Comparison of ENCODE assay signal across 1 cellular context in genomic region chr4:123546123-123546654, GRCh38.
TF ChIP-seq lines count a peak whose summit lies in the region.

No MANE protein-coding gene starts in this region.

TF ChIP-seq in HepG2, 621 proteins besides CTCF, POLR2A, EP300 and RAD21 (continued from another document):
- TF ChIP-seq BRF2 (CRISPR knock-in tag; IDR thresholded peaks at IDR 0.05) (no peak), ZNF772 (CRISPR knock-in tag; IDR thresholded peaks at IDR 0.05) (peak; percentile 29; the same call in 1 of the 2 replicates), ELF3 (CRISPR knock-in tag; IDR thresholded peaks at IDR 0.05) (peak; percentile 49; the same call in 1 of the 2 replicates), ZNF614 (CRISPR knock-in tag; IDR thresholded peaks at IDR 0.05; ENCODE audit: borderline replicate concordance) (peak; percentile 15; the same call in 1 of the 2 replicates), CHD4 (IDR thresholded peaks at IDR 0.05; ENCODE audit: borderline replicate concordance, low read length) (0 out of 2 replicates have a peak, but pooled peaks have one; percentile 26), PHF21A (CRISPR knock-in tag; IDR thresholded peaks at IDR 0.05) (peak; percentile 31), GABPA (IDR thresholded peaks at IDR 0.05; ENCODE audit: low read depth, low read length) (no peak), GABPA (CRISPR knock-in tag; IDR thresholded peaks at IDR 0.05; ENCODE audit: low read depth) (peak; percentile 18; the same call in 1 of the 2 replicates), ZNF451 (CRISPR knock-in tag; IDR thresholded peaks at IDR 0.05) (no peak), YY1 (IDR thresholded peaks at IDR 0.05; ENCODE audit: insufficient read depth, insufficient replicate concordance, low read depth, low read length) (peak; percentile 40), ZNF335 (CRISPR knock-in tag; IDR thresholded peaks at IDR 0.05) (no peak), ATF6 (CRISPR knock-in tag; conservative IDR thresholded peaks at IDR 0.05) (no peak), PAF1 (CRISPR knock-in tag; IDR thresholded peaks at IDR 0.05) (no peak), NCOR1 (IDR thresholded peaks at IDR 0.05; ENCODE audit: borderline replicate concordance, low read length) (peak; percentile 59; the same call in 1 of the 2 replicates), HMG20A (CRISPR knock-in tag; IDR thresholded peaks at IDR 0.05; ENCODE audit: borderline replicate concordance) (0 out of 2 replicates have a peak, but pooled peaks have one; percentile 8), MAF1 (CRISPR knock-in tag; IDR thresholded peaks at IDR 0.05; ENCODE audit: borderline replicate concordance) (no peak), ZFX (CRISPR knock-in tag; IDR thresholded peaks at IDR 0.05; ENCODE audit: low read depth) (0 out of 2 replicates have a peak, but pooled peaks have one; percentile 9), NCOA2 (CRISPR knock-in tag; IDR thresholded peaks at IDR 0.05) (peak; percentile 33; the same call in 1 of the 2 replicates), MED1 (CRISPR knock-in tag; IDR thresholded peaks at IDR 0.05) (peak; percentile 3; the same call in 1 of the 2 replicates), TBX2 (CRISPR knock-in tag; IDR thresholded peaks at IDR 0.05; ENCODE audit: borderline replicate concordance) (peak; percentile 55; the same call in 1 of the 2 replicates), ZNF317 (CRISPR knock-in tag; IDR thresholded peaks at IDR 0.05) (0 out of 2 replicates have a peak, but pooled peaks have one; percentile 78), POLR2G (IDR thresholded peaks at IDR 0.05; ENCODE audit: low read depth, low read length) (peak; percentile 41; the same call in 1 of the 2 replicates), KLF16 (CRISPR knock-in tag; IDR thresholded peaks at IDR 0.05) (0 out of 4 replicates have a peak, but pooled peaks of 1 of the 2 experiments have one; percentile 19), DMAP1 (CRISPR knock-in tag; IDR thresholded peaks at IDR 0.05) (peak; percentile 66), ASH2L (IDR thresholded peaks at IDR 0.05; ENCODE audit: insufficient read length, low read depth, low read length) (peak; percentile 67), ERF (CRISPR knock-in tag; IDR thresholded peaks at IDR 0.05) (0 out of 2 replicates have a peak, but pooled peaks have one; percentile 18), KLF9 (CRISPR knock-in tag; IDR thresholded peaks at IDR 0.05; ENCODE audit: low read depth) (0 out of 2 replicates have a peak, but pooled peaks have one; percentile 19), BCL6 (CRISPR knock-in tag; IDR thresholded peaks at IDR 0.05) (peak; percentile 24; the same call in 1 of the 2 replicates), PRMT3 (CRISPR knock-in tag; IDR thresholded peaks at IDR 0.05; ENCODE audit: borderline replicate concordance, low read depth) (no peak)
- TF ChIP-seq, protein P1, sequence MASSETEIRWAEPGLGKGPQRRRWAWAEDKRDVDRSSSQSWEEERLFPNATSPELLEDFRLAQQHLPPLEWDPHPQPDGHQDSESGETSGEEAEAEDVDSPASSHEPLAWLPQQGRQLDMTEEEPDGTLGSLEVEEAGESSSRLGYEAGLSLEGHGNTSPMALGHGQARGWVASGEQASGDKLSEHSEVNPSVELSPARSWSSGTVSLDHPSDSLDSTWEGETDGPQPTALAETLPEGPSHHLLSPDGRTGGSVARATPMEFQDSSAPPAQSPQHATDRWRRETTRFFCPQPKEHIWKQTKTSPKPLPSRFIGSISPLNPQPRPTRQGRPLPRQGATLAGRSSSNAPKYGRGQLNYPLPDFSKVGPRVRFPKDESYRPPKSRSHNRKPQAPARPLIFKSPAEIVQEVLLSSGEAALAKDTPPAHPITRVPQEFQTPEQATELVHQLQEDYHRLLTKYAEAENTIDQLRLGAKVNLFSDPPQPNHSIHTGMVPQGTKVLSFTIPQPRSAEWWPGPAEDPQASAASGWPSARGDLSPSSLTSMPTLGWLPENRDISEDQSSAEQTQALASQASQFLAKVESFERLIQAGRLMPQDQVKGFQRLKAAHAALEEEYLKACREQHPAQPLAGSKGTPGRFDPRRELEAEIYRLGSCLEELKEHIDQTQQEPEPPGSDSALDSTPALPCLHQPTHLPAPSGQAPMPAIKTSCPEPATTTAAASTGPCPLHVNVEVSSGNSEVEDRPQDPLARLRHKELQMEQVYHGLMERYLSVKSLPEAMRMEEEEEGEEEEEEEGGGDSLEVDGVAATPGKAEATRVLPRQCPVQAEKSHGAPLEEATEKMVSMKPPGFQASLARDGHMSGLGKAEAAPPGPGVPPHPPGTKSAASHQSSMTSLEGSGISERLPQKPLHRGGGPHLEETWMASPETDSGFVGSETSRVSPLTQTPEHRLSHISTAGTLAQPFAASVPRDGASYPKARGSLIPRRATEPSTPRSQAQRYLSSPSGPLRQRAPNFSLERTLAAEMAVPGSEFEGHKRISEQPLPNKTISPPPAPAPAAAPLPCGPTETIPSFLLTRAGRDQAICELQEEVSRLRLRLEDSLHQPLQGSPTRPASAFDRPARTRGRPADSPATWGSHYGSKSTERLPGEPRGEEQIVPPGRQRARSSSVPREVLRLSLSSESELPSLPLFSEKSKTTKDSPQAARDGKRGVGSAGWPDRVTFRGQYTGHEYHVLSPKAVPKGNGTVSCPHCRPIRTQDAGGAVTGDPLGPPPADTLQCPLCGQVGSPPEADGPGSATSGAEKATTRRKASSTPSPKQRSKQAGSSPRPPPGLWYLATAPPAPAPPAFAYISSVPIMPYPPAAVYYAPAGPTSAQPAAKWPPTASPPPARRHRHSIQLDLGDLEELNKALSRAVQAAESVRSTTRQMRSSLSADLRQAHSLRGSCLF (CRISPR knock-in tag; IDR thresholded peaks at IDR 0.05; ENCODE audit: borderline replicate concordance): no peak
- TF ChIP-seq, protein P2, sequence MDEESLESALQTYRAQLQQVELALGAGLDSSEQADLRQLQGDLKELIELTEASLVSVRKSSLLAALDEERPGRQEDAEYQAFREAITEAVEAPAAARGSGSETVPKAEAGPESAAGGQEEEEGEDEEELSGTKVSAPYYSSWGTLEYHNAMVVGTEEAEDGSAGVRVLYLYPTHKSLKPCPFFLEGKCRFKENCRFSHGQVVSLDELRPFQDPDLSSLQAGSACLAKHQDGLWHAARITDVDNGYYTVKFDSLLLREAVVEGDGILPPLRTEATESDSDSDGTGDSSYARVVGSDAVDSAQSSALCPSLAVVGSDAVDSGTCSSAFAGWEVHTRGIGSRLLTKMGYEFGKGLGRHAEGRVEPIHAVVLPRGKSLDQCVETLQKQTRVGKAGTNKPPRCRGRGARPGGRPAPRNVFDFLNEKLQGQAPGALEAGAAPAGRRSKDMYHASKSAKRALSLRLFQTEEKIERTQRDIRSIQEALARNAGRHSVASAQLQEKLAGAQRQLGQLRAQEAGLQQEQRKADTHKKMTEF (CRISPR knock-in tag; IDR thresholded peaks at IDR 0.05): peak; percentile 59; the same call in 1 of the 2 replicates
